23 cellular contexts compared by ENCODE assay signal in the genomic region with DNA sequence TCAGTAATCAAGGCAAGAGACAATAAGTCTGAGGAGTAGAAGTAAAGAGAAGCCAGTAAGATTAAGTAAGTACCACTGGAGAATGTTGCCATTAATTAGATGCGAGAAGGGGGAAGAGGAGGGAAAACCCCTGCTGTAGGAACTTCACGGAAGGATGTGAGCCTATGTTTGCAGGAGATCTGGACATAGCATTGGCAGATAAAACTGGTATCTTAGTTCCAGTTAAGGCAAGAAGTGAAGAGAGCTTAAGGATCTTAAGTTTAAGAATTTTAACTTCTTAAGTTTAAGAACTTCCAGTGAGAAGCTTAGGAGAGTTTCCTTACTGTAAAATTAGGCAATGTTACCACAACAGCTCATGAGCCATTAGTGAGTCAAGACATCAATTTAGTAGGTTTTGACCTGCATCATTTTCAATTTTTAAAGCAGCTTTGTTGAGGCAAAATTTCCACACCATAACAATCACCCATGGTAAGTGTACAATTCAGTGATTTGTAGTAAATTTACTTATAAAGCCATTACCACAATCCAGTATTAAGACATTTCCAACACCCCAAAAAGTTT.
A peak's percentile ranks its signal among the peaks of the same experiment; 100 is the strongest.
DNase-seq lines count a peak whose midpoint lies in the region; ATAC-seq and TF ChIP-seq lines count a peak whose summit lies in the region.
"Had no signal": no experiment of that assay in that cellular context is flagged by ENCODE, and none has a peak within 500 bp of the region (broad histone marks: within the 10 kb centered on the region; RNA-seq: fewer than 3 reads in every experiment).

No MANE protein-coding gene starts in this region.

- in situ Hi-C loops in GM23248 (cut with MboI), result no loop called here

- no peaks in the 10 kb centered on the region for H3K79me2 ChIP-seq in GM23248 (ENCODE audit: insufficient read depth)

- H2AFZ ChIP-seq in GM23248, result no peak overlapping the region

- H3K27ac ChIP-seq in GM23248 (peak overlapping the region; percentile 53), esophagus muscularis mucosa (replicated peaks in 1 of 4) (no peak overlapping the region)
- H3K27ac ChIP-seq: SJCRH30, stomach had no signal

- POLR2A ChIA-PET in activated B cell treated with CpG ODN at 0.5 μM for 24 hours (lab: Charles Lee), result interaction anchor here (0.5 to 0.8 kb wide), 2 partner anchors 19 to 129 kb away, joined by 3 to 4 read pairs; no protein-coding TSS in a partner anchor

- no peaks in the 10 kb centered on the region for H3K36me3 Mint-ChIP-seq in activated B cell treated with CpG ODN at 0.5 μM for 24 hours (ENCODE audit: low read depth)
- H3K36me3 Mint-ChIP-seq in memory B cell, result no peaks in the 10 kb centered on the region
- H3K36me3 Mint-ChIP-seq: IgD-negative memory B cell, type B pancreatic cell had no signal

- no peak for TF ChIP-seq EP300 in esophagus muscularis mucosa (IDR thresholded peaks at IDR 0.05)

- no peaks in the 10 kb centered on the region for H3K27me3 ChIP-seq in GM23248 (replicated peaks; ENCODE audit: insufficient read depth)
- H3K27me3 ChIP-seq in esophagus muscularis mucosa, result no peaks in the 10 kb centered on the region
- H3K27me3 ChIP-seq: MG63, SJCRH30, stomach had no signal

- H3K4me1 Mint-ChIP-seq in activated B cell treated with CpG ODN at 0.5 μM for 24 hours (peaks cover 18% of the 10 kb centered on the region), memory B cell (peaks cover 7% of the 10 kb centered on the region)

- H3K9ac ChIP-seq in GM23248, result no peak overlapping the region

- TF ChIP-seq CTCF in AG10803 (conservative IDR thresholded peaks at IDR 0.05; ENCODE audit: low read length) (no peak), activated B cell treated with CpG ODN at 0.5 μM for 24 hours (IDR thresholded peaks at IDR 0.05) (no peak), esophagus muscularis mucosa (IDR thresholded peaks at IDR 0.05) (no peak), mucosa of descending colon (IDR thresholded peaks at IDR 0.05) (no peak)

- peak overlapping the region; percentile 2 for H3K4me3 Mint-ChIP-seq in activated B cell treated with CpG ODN at 0.5 μM for 24 hours
- H3K4me3 Mint-ChIP-seq in memory B cell, result peak overlapping the region; percentile 2
- H3K4me3 Mint-ChIP-seq: activated naive CD4-positive, alpha-beta T cell treated with anti-CD3 and anti-CD28 coated beads for 36 hours; type B pancreatic cell had no signal

- H3F3A ChIP-seq in GM23248 (ENCODE audit: insufficient read depth), result peaks cover 20% of the 10 kb centered on the region

- H3K9me3 ChIP-seq in GM23248 (ENCODE audit: low read depth) (no peaks in the 10 kb centered on the region), esophagus muscularis mucosa (no peaks in the 10 kb centered on the region), mucosa of descending colon (no peaks in the 10 kb centered on the region)
- H3K9me3 ChIP-seq: MG63, SJCRH30, stomach had no signal

- WGBS in GM23248 (ENCODE audit: low coverage in 1 of 2, low lambda C conversion rate in 2 of 2, missing lambda C conversion rate in 2 of 2), 2 experiments, result 28 to 31% methylated on average over 2 of the region's 2 CpGs
- WGBS in esophagus muscularis mucosa, result 84% methylated on average over 2 of the region's 2 CpGs

- H3K4me2 ChIP-seq in GM23248 (ENCODE audit: unreplicated experiment), result peak overlapping the region; percentile 76

- H3K4me1 ChIP-seq in GM23248 (ENCODE audit: insufficient read depth) (peaks cover 24% of the 10 kb centered on the region), esophagus muscularis mucosa (peaks cover 0 to 27% (median 24%) of the 10 kb centered on the region in 4 donors), mucosa of descending colon (ENCODE audit: low read depth) (no peaks in the 10 kb centered on the region)
- H3K4me1 ChIP-seq: SJCRH30 had no signal

- H3K4me3 ChIP-seq in AG10803 (ENCODE audit: low read length), result no peak overlapping the region
- H3K4me3 ChIP-seq in GM23248, result peak overlapping the region; percentile 20; the same call in 1 of the 2 replicates
- H3K4me3 ChIP-seq in esophagus muscularis mucosa, result no peak overlapping the region
- H3K4me3 ChIP-seq in mucosa of descending colon, result no peak overlapping the region
- H3K4me3 ChIP-seq: MG63, SJCRH30, stomach had no signal

- H3K9me3 Mint-ChIP-seq in activated B cell treated with CpG ODN at 0.5 μM for 24 hours, result no peaks in the 10 kb centered on the region
- no peaks in the 10 kb centered on the region for H3K9me3 Mint-ChIP-seq in memory B cell
- H3K9me3 Mint-ChIP-seq: activated naive CD4-positive, alpha-beta T cell treated with anti-CD3 and anti-CD28 coated beads for 36 hours; IgD-negative memory B cell; type B pancreatic cell had no signal

- H3K36me3 ChIP-seq in GM23248 (ENCODE audit: low read depth) (no peaks in the 10 kb centered on the region), esophagus muscularis mucosa (no peaks in the 10 kb centered on the region), mucosa of descending colon (ENCODE audit: low read depth) (no peaks in the 10 kb centered on the region)
- H3K36me3 ChIP-seq: MG63, SJCRH30, stomach had no signal

- intact Hi-C loops in activated B cell treated with CpG ODN at 0.5 μM for 24 hours (cut with micrococcal nuclease) (no loop called here), esophagus muscularis mucosa (cut with DNase I) (no loop called here), mucosa of descending colon (cut with DNase I, micrococcal nuclease) (no loop called here)

- CTCF ChIA-PET in activated B cell treated with CpG ODN at 0.5 μM for 24 hours (lab: Charles Lee), result no interaction called here

- ATAC-seq in activated B cell treated with CpG ODN at 0.5 μM for 24 hours (ENCODE audit: low read depth) (peak; percentile 62), memory B cell (ENCODE audit: low read depth) (no peak), mucosa of descending colon (no peak)
- ATAC-seq: left cardiac atrium, Panc1 had no signal

- peak overlapping the region; percentile 9 for H3K27ac Mint-ChIP-seq in activated B cell treated with CpG ODN at 0.5 μM for 24 hours
- peak overlapping the region; percentile 0 for H3K27ac Mint-ChIP-seq in memory B cell
- H3K27ac Mint-ChIP-seq: activated naive CD4-positive, alpha-beta T cell treated with anti-CD3 and anti-CD28 coated beads for 36 hours; IgD-negative memory B cell; type B pancreatic cell had no signal

- H3K27me3 Mint-ChIP-seq in activated B cell treated with CpG ODN at 0.5 μM for 24 hours (no peaks in the 10 kb centered on the region), memory B cell (no peaks in the 10 kb centered on the region)
- H3K27me3 Mint-ChIP-seq: IgD-negative memory B cell, type B pancreatic cell had no signal

- H3K9me2 ChIP-seq in GM23248 (ENCODE audit: insufficient read depth), result no peaks in the 10 kb centered on the region

- H4K20me1 ChIP-seq in GM23248 (ENCODE audit: insufficient read depth), result no peaks in the 10 kb centered on the region

- no peak for TF ChIP-seq POLR2A in esophagus muscularis mucosa (IDR thresholded peaks at IDR 0.05; ENCODE audit: low read depth)

- peak; percentile 66 for DNase-seq in AG10803 (ENCODE audit: low read depth)
- peak; percentile 80 for DNase-seq in GM23248
- DNase-seq in activated B cell treated with CpG ODN at 0.5 μM for 24 hours, result no peak
- no peak for DNase-seq in memory B cell (ENCODE audit: low spot score in 2 of 2)
- DNase-seq in esophagus muscularis mucosa (ENCODE audit: extremely low spot score), result no peak
- no peak for DNase-seq in HUDEP-2 (lab: John Stamatoyannopoulos, UW; ENCODE audit: unreplicated experiment in 76 of 76)
- no peak for DNase-seq in mucosa of descending colon
- DNase-seq in NCI-H748 (lab: John Stamatoyannopoulos, UW; ENCODE audit: unreplicated experiment), result no peak
- DNase-seq: activated CD4-positive, alpha-beta T cell treated with anti-CD3 and anti-CD28 coated beads, Interleukin-2, amount 50 U/mL, for 48 hours; activated naive CD4-positive, alpha-beta T cell treated with anti-CD3 and anti-CD28 coated beads for 36 hours; activated T-cell treated with anti-CD3 and anti-CD28 coated beads, Interleukin-2, amount 50 U/mL, for 1 hour; effector CD4-positive, alpha-beta T cell; left cardiac atrium; NCI-H2227 treated with DMSO at 0.1 percent for 48 hours; NCI-H82; SJCRH30; stimulated activated CD4-positive, alpha-beta T cell treated with anti-CD3 and anti-CD28 coated beads, Interleukin-4, amount 100 ng/mL, for 1 hour; stomach; T-helper 1 cell had no signal

Comparison
In these comparisons a context has a peak if more than half of its experiments do, and no peak if none do; other contexts are left out.
1. DNase-seq: peak in AG10803 (single experiment) and GM23248 (single experiment); none in activated B cell treated with CpG ODN at 0.5 μM for 24 hours (single experiment), memory B cell (0 of 2), esophagus muscularis mucosa (single experiment), HUDEP-2 (0 of 76), mucosa of descending colon (0 of 3) and NCI-H748 (single experiment).